8 cellular contexts compared by ENCODE assay signal in the genomic region with DNA sequence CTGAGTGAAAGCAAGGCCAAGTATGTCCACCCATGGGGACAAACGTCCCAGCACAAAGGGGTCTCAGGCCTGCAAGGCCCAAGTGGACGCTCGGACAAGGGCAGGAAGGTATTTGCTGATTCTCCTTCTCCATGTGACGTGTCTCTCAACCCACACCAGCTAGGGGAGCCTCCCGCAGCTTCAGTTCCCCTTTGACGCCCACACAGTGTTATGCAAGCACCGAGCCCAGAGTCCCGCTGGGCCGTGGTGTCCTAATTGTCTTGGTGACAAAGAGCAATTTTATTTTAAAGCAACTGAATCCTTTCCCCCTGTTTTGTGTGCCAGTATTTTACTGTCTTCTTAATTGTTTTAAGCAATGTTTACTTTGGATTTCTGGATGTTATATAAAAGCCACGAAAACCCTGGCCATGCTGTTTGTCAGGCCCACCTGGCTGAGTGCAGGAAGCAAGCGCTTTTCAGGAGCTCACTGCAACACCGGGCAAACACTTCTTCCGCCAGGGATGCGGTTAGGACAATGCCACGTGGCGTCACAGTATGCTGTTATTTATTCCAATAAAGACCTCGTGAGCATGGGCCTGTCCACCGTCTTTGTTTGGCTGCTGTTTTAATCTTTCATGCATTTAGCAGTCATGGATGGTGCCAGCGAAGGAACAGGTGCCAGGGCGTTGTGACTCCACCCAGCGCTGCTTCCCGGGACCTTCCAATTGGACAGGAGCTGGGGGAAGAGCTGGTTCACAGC. TPM values are rescaled to one million over a fixed set of nuclear protein-coding genes. Genes with fewer than 3 reads are reported as not detected.
DNase-seq lines count a peak whose midpoint lies in the region; ATAC-seq, FAIRE-seq and TF ChIP-seq lines count a peak whose summit lies in the region.

No MANE protein-coding gene starts in this region.

- CTCF ChIA-PET in activated CD4-positive, alpha-beta memory T cell treated with anti-CD3 and anti-CD28 coated beads for 36 hours (lab: Charles Lee), result interaction anchor here (0.6 kb wide), 1 partner anchor 38 kb away, joined by 6 read pairs; no protein-coding TSS in a partner anchor

- no peaks in the 10 kb centered on the region for H3K9me3 ChIP-seq in kidney (ENCODE audit: control insufficient read depth in 1 of 2, low read length in 2 of 2)

- H3K4me1 Mint-ChIP-seq in activated CD4-positive, alpha-beta memory T cell treated with anti-CD3 and anti-CD28 coated beads for 36 hours (ENCODE audit: low read depth), result no peaks in the 10 kb centered on the region

- no peaks in the 10 kb centered on the region for H3K9me3 Mint-ChIP-seq in activated CD4-positive, alpha-beta memory T cell treated with anti-CD3 and anti-CD28 coated beads for 36 hours

- H3K4me3 Mint-ChIP-seq in activated CD4-positive, alpha-beta memory T cell treated with anti-CD3 and anti-CD28 coated beads for 36 hours, result no peak overlapping the region

- H3K27me3 Mint-ChIP-seq in activated CD4-positive, alpha-beta memory T cell treated with anti-CD3 and anti-CD28 coated beads for 36 hours, result no peaks in the 10 kb centered on the region

- H3K4me1 ChIP-seq in kidney (ENCODE audit: control insufficient read depth in 1 of 2, insufficient read depth in 1 of 2, low read depth in 1 of 2, low read length in 2 of 2), result no peaks in the 10 kb centered on the region

- FAIRE-seq in kidney (lab: Jason Lieb, UNC), result no peak

- ATAC-seq in HG02885 (IDR thresholded peaks at IDR 0.05; ENCODE audit: poor library complexity, unreplicated experiment) (peak; percentile 64), HG02884 (IDR thresholded peaks at IDR 0.05; ENCODE audit: unreplicated experiment) (no peak)

- H3K4me3 ChIP-seq in kidney (ENCODE audit: low read length in 2 of 2), result no peak overlapping the region

- DNase-seq in GF-D8 (lab: John Stamatoyannopoulos, UW) (peak; percentile 83), SHP77 (lab: John Stamatoyannopoulos, UW) (peak; percentile 40 to 68), kidney (peak; percentile 77), HuH-7 (ENCODE audit: low spot score) (no peak)
- DNase-seq in activated CD4-positive, alpha-beta memory T cell treated with anti-CD3 and anti-CD28 coated beads for 36 hours, result no peak
- no peak for DNase-seq in stimulated activated CD4-positive, alpha-beta T cell treated with anti-CD3 and anti-CD28 coated beads, Interleukin-15, amount 100 ng/mL, for 24 hours

- no peak overlapping the region for H3K27ac Mint-ChIP-seq in activated CD4-positive, alpha-beta memory T cell treated with anti-CD3 and anti-CD28 coated beads for 36 hours

- H3K27ac ChIP-seq in kidney (ENCODE audit: low read depth in 2 of 2, low read length in 2 of 2), result no peak overlapping the region

- TF ChIP-seq CTCF in kidney (IDR thresholded peaks at IDR 0.05; ENCODE audit: borderline replicate concordance, extremely low read depth, insufficient read depth), result no peak

- no peaks in the 10 kb centered on the region for H3K36me3 ChIP-seq in kidney (ENCODE audit: control insufficient read depth in 1 of 2, insufficient read depth in 2 of 2, low read length in 2 of 2)

- POLR2A ChIA-PET in activated CD4-positive, alpha-beta memory T cell treated with anti-CD3 and anti-CD28 coated beads for 36 hours (lab: Charles Lee), result no interaction called here

- H3K36me3 Mint-ChIP-seq in activated CD4-positive, alpha-beta memory T cell treated with anti-CD3 and anti-CD28 coated beads for 36 hours, result peaks cover 2% of the 10 kb centered on the region

- no peak overlapping the region for H3K9ac ChIP-seq in kidney (ENCODE audit: low read length in 2 of 2)

- intact Hi-C loops in kidney (cut with DNase I), result no loop called here
- intact Hi-C loops in activated CD4-positive, alpha-beta memory T cell treated with anti-CD3 and anti-CD28 coated beads for 36 hours (cut with micrococcal nuclease), result no loop called here

RNA-seq across cellular contexts. Expression of gene PARVG, which starts 8.2 kb away (rescaled TPM):
- 20.9 TPM for total RNA-seq in kidney
- 2.5 TPM for polyA plus RNA-seq in kidney (ENCODE audit: insufficient read depth, low read depth, low replicate concordance)
- 10 to 100 TPM; 58.5 to 59.5 TPM for total RNA-seq in activated CD4-positive, alpha-beta memory T cell treated with anti-CD3 and anti-CD28 coated beads for 36 hours

Comparison
In these comparisons a context has a peak if more than half of its experiments do, and no peak if none do; other contexts are left out.
1. DNase-seq: peak in GF-D8 (single experiment), SHP77 (2 of 2) and kidney (single experiment); none in activated CD4-positive, alpha-beta memory T cell treated with anti-CD3 and anti-CD28 coated beads for 36 hours (single experiment), stimulated activated CD4-positive, alpha-beta T cell treated with anti-CD3 and anti-CD28 coated beads, Interleukin-15, amount 100 ng/mL, for 24 hours (single experiment) and HuH-7 (single experiment).